In the genomic region with DNA sequence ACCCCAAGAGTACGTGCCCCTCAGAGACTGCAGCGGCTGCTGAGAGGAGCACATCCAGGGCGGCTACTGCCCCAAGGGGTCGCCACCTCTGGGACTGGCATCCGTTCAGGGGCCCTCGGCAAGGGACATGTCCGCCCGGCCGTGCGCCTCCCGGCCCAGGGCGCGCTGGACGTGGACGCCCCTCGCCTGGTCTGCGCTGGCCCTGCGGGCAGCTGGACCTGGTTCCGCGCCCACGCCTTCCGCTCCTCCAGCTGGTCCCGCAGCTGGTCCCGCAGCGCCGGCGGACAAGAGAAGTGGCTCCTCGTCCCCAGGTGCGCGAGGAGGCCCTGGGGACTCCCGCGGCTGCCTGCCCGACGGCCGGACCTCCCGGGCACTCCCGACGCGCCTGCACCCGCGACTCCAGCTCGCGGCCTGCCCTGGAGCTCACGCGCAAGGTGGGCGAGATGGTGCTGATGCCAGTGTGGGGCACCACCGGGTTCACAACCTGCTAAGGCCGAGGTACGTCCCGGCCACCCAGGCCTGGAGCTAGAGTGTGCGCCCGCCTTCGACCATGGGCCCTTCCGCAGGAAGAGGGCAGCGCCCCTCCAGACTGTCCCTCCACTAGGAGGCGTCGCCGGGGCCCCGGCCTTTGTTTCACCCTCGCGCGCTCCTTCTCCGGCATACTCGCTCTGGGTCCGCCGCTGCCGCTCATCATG, we compare ENCODE assay signal across 10 cellular contexts. TPM values are rescaled to one million over a fixed set of nuclear protein-coding genes. Genes with fewer than 3 reads are reported as not detected.
DNase-seq lines count a peak whose midpoint lies in the region; ATAC-seq, FAIRE-seq and TF ChIP-seq lines count a peak whose summit lies in the region.
"Had no signal": no experiment of that assay in that cellular context is flagged by ENCODE, and none has a peak within 500 bp of the region (broad histone marks: within the 10 kb centered on the region; RNA-seq: fewer than 3 reads in every experiment).

No MANE protein-coding gene starts in this region.

- H2BK15ac ChIP-seq in H1 (ENCODE audit: low read length) = no peak overlapping the region

- H3K27ac ChIP-seq in H1 (ENCODE audit: low read depth, low read length) (no peak overlapping the region), urinary bladder (ENCODE audit: low read depth) (no peak overlapping the region)
- no peak overlapping the region for H3K27ac ChIP-seq in naive thymus-derived CD4-positive, alpha-beta T cell (ENCODE audit: low read depth, low read length)
- H3K27ac ChIP-seq: epithelial cell of prostate had no signal

- H4K91ac ChIP-seq in H1 (replicated peaks; ENCODE audit: insufficient read length, low read length) = no peak overlapping the region

- no peak for TF ChIP-seq EP300 in H1 (IDR thresholded peaks at IDR 0.05; ENCODE audit: borderline replicate concordance in 1 of 2, low read depth in 2 of 2, low read length in 2 of 2)

- H3K4me1 ChIP-seq in H1 (replicated peaks in 1 of 4; ENCODE audit: control insufficient read depth in 3 of 4, insufficient read depth in 4 of 4, low read length in 3 of 4) (no peaks in the 10 kb centered on the region; a peak in 1 of 7 replicates), urinary bladder (ENCODE audit: insufficient read depth) (no peaks in the 10 kb centered on the region)
- peaks cover 0 to 4% of the 10 kb centered on the region in 2 donors for H3K4me1 ChIP-seq in naive thymus-derived CD4-positive, alpha-beta T cell (ENCODE audit: control insufficient read depth in 2 of 2, insufficient read depth in 2 of 2, low read length in 2 of 2)

- H3K36me3 ChIP-seq in H1 (ENCODE audit: control insufficient read depth in 2 of 4, insufficient read depth in 4 of 4, low read length in 3 of 4) = no peaks in the 10 kb centered on the region
- no peaks in the 10 kb centered on the region for H3K36me3 ChIP-seq in naive thymus-derived CD4-positive, alpha-beta T cell (ENCODE audit: control insufficient read depth in 2 of 3, insufficient read depth in 3 of 3, low read length in 3 of 3)
- no peaks in the 10 kb centered on the region for H3K36me3 ChIP-seq in urinary bladder (ENCODE audit: insufficient read depth)

- CTCF ChIA-PET in H1 (lab: Charles Lee; ENCODE audit: partially characterized antibody) = interaction anchor here (0.7 to 1.8 kb wide), 16 partner anchors 10 to 200 kb away, joined by 3 to 9 read pairs (median 4); a partner anchor contains a TSS
- CTCF ChIA-PET in naive thymus-derived CD4-positive, alpha-beta T cell (lab: Charles Lee) = interaction anchor here (0.6 to 1.3 kb wide), 3 partner anchors 9 to 76 kb away, joined by 3 to 4 read pairs (median 4); no protein-coding TSS in a partner anchor

- H3K27me3 Mint-ChIP-seq in activated T-helper 1 cell treated with anti-CD3 and anti-CD28 coated beads, Interleukin-12 subunit alpha, Interleukin-12 subunit beta, Interleukin-2, Interleukin-4 antibody, amounts not matched to agents 30 ng/mL and 10 ng/mL and 1 ng/mL, durations not matched to agents 14 hours and 24 hours and 36 hours (ENCODE audit: insufficient read depth) = peaks cover 27% of the 10 kb centered on the region
- peaks cover 0 to 52% (median 9%) of the 10 kb centered on the region in 5 donors for H3K27me3 Mint-ChIP-seq in naive thymus-derived CD4-positive, alpha-beta T cell

- peak; percentile 74 for ATAC-seq in naive thymus-derived CD4-positive, alpha-beta T cell
- ATAC-seq in GM19452 (IDR thresholded peaks at IDR 0.05; ENCODE audit: unreplicated experiment) = no peak

- no peak overlapping the region; the same call in 1 of the 2 replicates for H2AFZ ChIP-seq in H1 (ENCODE audit: low read length)

- intact Hi-C loops in activated T-helper 1 cell treated with anti-CD3 and anti-CD28 coated beads, Interleukin-12 subunit alpha, Interleukin-12 subunit beta, Interleukin-2, Interleukin-4 antibody, amounts not matched to agents 30 ng/mL and 10 ng/mL and 1 ng/mL, durations not matched to agents 14 hours and 24 hours and 36 hours (cut with micrococcal nuclease) = no loop called here
- intact Hi-C loops in naive thymus-derived CD4-positive, alpha-beta T cell (cut with micrococcal nuclease) = no loop called here

- peak overlapping the region; percentile 92; the same call in 1 of the 2 replicates for H4K8ac ChIP-seq in H1 (ENCODE audit: extremely low read depth, insufficient read depth, low read length)

- no peaks in the 10 kb centered on the region for H3K79me1 ChIP-seq in H1 (ENCODE audit: low read depth, low read length)

- H3K9me3 ChIP-seq in H1 (ENCODE audit: insufficient read depth in 2 of 2, low read depth in 1 of 2, low read length in 1 of 2) = peaks cover 4 to 9% of the 10 kb centered on the region in 2 experiments; a peak in 2 of 4 replicates
- H3K9me3 ChIP-seq in naive thymus-derived CD4-positive, alpha-beta T cell (ENCODE audit: control insufficient read depth in 2 of 3, low read length in 3 of 3) = no peaks in the 10 kb centered on the region

- DNase-seq in activated T-helper 1 cell treated with Interleukin-2 at 50 U/mL for 16 hours (ENCODE audit: low read depth) (peak; percentile 21), H1 (ENCODE audit: low read depth in 1 of 2, low spot score in 2 of 2) (peak in 1 of 2 experiments; percentile 82), NCI-H2171 (lab: John Stamatoyannopoulos, UW) (no peak), occipital lobe (lab: John Stamatoyannopoulos, UW) (no peak)
- no peak for DNase-seq in activated T-helper 1 cell treated with anti-CD3 and anti-CD28 coated beads, Interleukin-12 subunit alpha, Interleukin-12 subunit beta, Interleukin-2, Interleukin-4 antibody, amounts not matched to agents 30 ng/mL and 10 ng/mL and 1 ng/mL, durations not matched to agents 14 hours and 24 hours and 36 hours (ENCODE audit: low spot score)
- DNase-seq in naive thymus-derived CD4-positive, alpha-beta T cell = peak in 1 of 9 donors; percentile 16
- DNase-seq: NCI-H2081 had no signal

- no peak overlapping the region for H3K23ac ChIP-seq in H1 (ENCODE audit: insufficient read length)

- H2BK5ac ChIP-seq in H1 (ENCODE audit: low read depth, low read length) = no peak overlapping the region

- H3K4ac ChIP-seq in H1 (replicated peaks; ENCODE audit: insufficient read length, low read depth, low read length) = no peak overlapping the region

- no peak overlapping the region for H3K27ac Mint-ChIP-seq in activated T-helper 1 cell treated with anti-CD3 and anti-CD28 coated beads, Interleukin-12 subunit alpha, Interleukin-12 subunit beta, Interleukin-2, Interleukin-4 antibody, amounts not matched to agents 30 ng/mL and 10 ng/mL and 1 ng/mL, durations not matched to agents 14 hours and 24 hours and 36 hours
- peak overlapping the region in 1 of 9 donors; percentile 9 for H3K27ac Mint-ChIP-seq in naive thymus-derived CD4-positive, alpha-beta T cell

- H2BK12ac ChIP-seq in H1 (ENCODE audit: low read depth, low read length) = 0 out of 2 replicates have a peak overlapping the region, but pooled peaks have one; percentile 50

- no peaks in the 10 kb centered on the region for H3K23me2 ChIP-seq in H1 (ENCODE audit: low read depth, low read length)

- H3K18ac ChIP-seq in H1 (ENCODE audit: extremely low read depth, low read length) = peak overlapping the region; percentile 60

- H3K79me2 ChIP-seq in H1 (ENCODE audit: control insufficient read depth in 1 of 2, insufficient read depth in 2 of 2, low read length in 2 of 2) = no peaks in the 10 kb centered on the region

- WGBS in H1 (ENCODE audit: extremely low coverage in 1 of 2, insufficient coverage in 1 of 2, insufficient read length in 1 of 2, insufficient replicate concordance in 2 of 2, low coverage in 1 of 2, low lambda C conversion rate in 2 of 2, missing lambda C conversion rate in 1 of 2), 2 experiments = 86% methylated on average over 42 of the region's 67 CpGs; no CpG with 5 or more reads in 1 of the 2 experiments
- WGBS in urinary bladder = 29% methylated on average over 67 of the region's 67 CpGs

- peaks cover 4% of the 10 kb centered on the region for H3K4me1 Mint-ChIP-seq in activated T-helper 1 cell treated with anti-CD3 and anti-CD28 coated beads, Interleukin-12 subunit alpha, Interleukin-12 subunit beta, Interleukin-2, Interleukin-4 antibody, amounts not matched to agents 30 ng/mL and 10 ng/mL and 1 ng/mL, durations not matched to agents 14 hours and 24 hours and 36 hours (ENCODE audit: low read depth)
- peaks cover 0 to 8% (median 4%) of the 10 kb centered on the region in 7 donors for H3K4me1 Mint-ChIP-seq in naive thymus-derived CD4-positive, alpha-beta T cell

- no peak overlapping the region for H4K5ac ChIP-seq in H1 (ENCODE audit: insufficient read length, low read depth, low read length)

- H3K36me3 Mint-ChIP-seq in activated T-helper 1 cell treated with anti-CD3 and anti-CD28 coated beads, Interleukin-12 subunit alpha, Interleukin-12 subunit beta, Interleukin-2, Interleukin-4 antibody, amounts not matched to agents 30 ng/mL and 10 ng/mL and 1 ng/mL, durations not matched to agents 14 hours and 24 hours and 36 hours (ENCODE audit: low read depth) = no peaks in the 10 kb centered on the region
- peaks cover 5 to 11% (median 5%) of the 10 kb centered on the region in 5 donors for H3K36me3 Mint-ChIP-seq in naive thymus-derived CD4-positive, alpha-beta T cell

- no peak overlapping the region for H3K56ac ChIP-seq in H1 (replicated peaks; ENCODE audit: insufficient read length, low read depth, low read length)

- H3K4me2 ChIP-seq in H1 (ENCODE audit: insufficient read depth in 1 of 2, low read depth in 2 of 2, low read length in 2 of 2) = peak overlapping the region; percentile 31 to 34

- H3K14ac ChIP-seq in H1 (ENCODE audit: insufficient read length) = no peak overlapping the region

- H3K4me3 Mint-ChIP-seq in activated T-helper 1 cell treated with anti-CD3 and anti-CD28 coated beads, Interleukin-12 subunit alpha, Interleukin-12 subunit beta, Interleukin-2, Interleukin-4 antibody, amounts not matched to agents 30 ng/mL and 10 ng/mL and 1 ng/mL, durations not matched to agents 14 hours and 24 hours and 36 hours = no peak overlapping the region
- H3K4me3 Mint-ChIP-seq in naive thymus-derived CD4-positive, alpha-beta T cell = peak overlapping the region in 8 of 10 donors; percentile 34 to 74 (median 58)

- TF ChIP-seq CTCF in H1 (IDR thresholded peaks at IDR 0.05; ENCODE audit: control extremely low read depth in 1 of 3, insufficient read depth in 1 of 3, low read depth in 1 of 3, low read length in 3 of 3) = peak; percentile 48 to 59 (median 53)

- H3K9me3 Mint-ChIP-seq in activated T-helper 1 cell treated with anti-CD3 and anti-CD28 coated beads, Interleukin-12 subunit alpha, Interleukin-12 subunit beta, Interleukin-2, Interleukin-4 antibody, amounts not matched to agents 30 ng/mL and 10 ng/mL and 1 ng/mL, durations not matched to agents 14 hours and 24 hours and 36 hours = peaks cover 7% of the 10 kb centered on the region
- peaks cover 3 to 10% (median 6%) of the 10 kb centered on the region in 11 donors for H3K9me3 Mint-ChIP-seq in naive thymus-derived CD4-positive, alpha-beta T cell

- peaks cover 0 to 4% (median 0%) of the 10 kb centered on the region in 4 experiments; a peak in 2 of 7 replicates for H3K27me3 ChIP-seq in H1 (replicated peaks in 1 of 4; ENCODE audit: control insufficient read depth in 3 of 4, extremely low read depth in 1 of 4, insufficient read depth in 3 of 4, low read length in 3 of 4)
- H3K27me3 ChIP-seq in naive thymus-derived CD4-positive, alpha-beta T cell (ENCODE audit: control insufficient read depth in 2 of 2, insufficient read depth in 2 of 2, low read length in 2 of 2) = no peaks in the 10 kb centered on the region

- no peak overlapping the region for H2BK20ac ChIP-seq in H1 (ENCODE audit: low read length)

- no peak for FAIRE-seq in H1 (lab: Jason Lieb, UNC)

- peak; percentile 11 to 39; a peak in 3 of 4 replicates for TF ChIP-seq RAD21 in H1 (IDR thresholded peaks at IDR 0.05 in 1 of 2, conservative IDR thresholded peaks at IDR 0.05 in 1 of 2; ENCODE audit: low read depth in 2 of 2, low read length in 2 of 2)

- no peak overlapping the region for H2BK120ac ChIP-seq in H1 (replicated peaks; ENCODE audit: low read depth, low read length)

- no peaks in the 10 kb centered on the region for H4K20me1 ChIP-seq in H1 (replicated peaks in 1 of 2; ENCODE audit: control insufficient read depth in 1 of 2, insufficient read depth in 2 of 2, low read length in 2 of 2)

- H2AK5ac ChIP-seq in H1 (ENCODE audit: low read depth, low read length) = no peak overlapping the region

- H3K4me3 ChIP-seq in H1 (ENCODE audit: extremely low read depth in 1 of 4, insufficient read depth in 2 of 4, low read depth in 3 of 4, low read length in 4 of 4) = no peak overlapping the region
- peak overlapping the region; percentile 50 for H3K4me3 ChIP-seq in naive thymus-derived CD4-positive, alpha-beta T cell (ENCODE audit: low read length)
- peak overlapping the region; percentile 24 for H3K4me3 ChIP-seq in urinary bladder (ENCODE audit: low read depth, low read length)

- no peak overlapping the region for H3K9ac ChIP-seq in H1 (replicated peaks in 1 of 4; ENCODE audit: extremely low read depth in 1 of 4, low read depth in 3 of 4, low read length in 3 of 4)

- TF ChIP-seq POLR2A in H1 (IDR thresholded peaks at IDR 0.05; ENCODE audit: control extremely low read depth in 1 of 2, low read depth in 2 of 2, low read length in 2 of 2) = no peak

- POLR2A ChIA-PET in H1 (lab: Charles Lee; ENCODE audit: partially characterized antibody) = no interaction called here
- POLR2A ChIA-PET in naive thymus-derived CD4-positive, alpha-beta T cell (lab: Charles Lee) = interaction anchor here (0.6 to 1.5 kb wide), 6 partner anchors 20 to 200 kb away, joined by 3 to 5 read pairs (median 4); a partner anchor contains a TSS

RNA-seq across cellular contexts. Expression of a gene that starts 14.4 kb away (rescaled TPM):
- not detected in 2 replicates for total RNA-seq in activated T-helper 1 cell treated with anti-CD3 and anti-CD28 coated beads, Interleukin-12 subunit alpha, Interleukin-12 subunit beta, Interleukin-2, Interleukin-4 antibody, amounts not matched to agents 30 ng/mL and 10 ng/mL and 1 ng/mL, durations not matched to agents 14 hours and 24 hours and 36 hours
- not detected in 2 replicates for total RNA-seq in H1 (2021; fragmentation: NEBNext Ultra II Directional; extraction: Animal tissue kit (Norgen Biotek cat#: 25700))
- polyA plus RNA-seq in H1 (2011; rRNA removed) (not detected in 2 replicates), urinary bladder (not detected)
- polyA plus RNA-seq in H1 (2011; cell fraction: cytosol; rRNA removed) = not detected
- not detected for polyA plus RNA-seq in H1 (2011; cell fraction: nucleus; rRNA removed)
- polyA plus RNA-seq in H1 (2012, experiment 1 of 2) = not detected in 4 replicates
- polyA plus RNA-seq in H1 (2012, experiment 2 of 2) = not detected
- polyA plus RNA-seq in H1 (2013, experiment 1 of 2) = not detected
- polyA plus RNA-seq in H1 (2013, experiment 2 of 2) = not detected
- polyA minus RNA-seq in H1 (2011; rRNA and poly(A)+ RNA removed) = not detected in 2 replicates
- not detected for polyA minus RNA-seq in H1 (2011; cell fraction: cytosol; rRNA and poly(A)+ RNA removed)
- not detected for polyA minus RNA-seq in H1 (2011; cell fraction: nucleus; rRNA and poly(A)+ RNA removed)
- 1 to 10 TPM in 1 of 5 experiments, not detected in 4; 2.5 TPM for total RNA-seq in naive thymus-derived CD4-positive, alpha-beta T cell
- polyA plus RNA-seq in naive thymus-derived CD4-positive, alpha-beta T cell = not detected
- total RNA-seq in urinary bladder (not detected), occipital lobe (not detected)

RNA-seq across cellular contexts. Expression of a gene that starts 45.1 kb away (rescaled TPM):
- total RNA-seq in activated T-helper 1 cell treated with anti-CD3 and anti-CD28 coated beads, Interleukin-12 subunit alpha, Interleukin-12 subunit beta, Interleukin-2, Interleukin-4 antibody, amounts not matched to agents 30 ng/mL and 10 ng/mL and 1 ng/mL, durations not matched to agents 14 hours and 24 hours and 36 hours = 0.21 and 0.22 TPM in 2 replicates
- 0.37 and 0.44 TPM in 2 replicates for total RNA-seq in H1 (2021; fragmentation: NEBNext Ultra II Directional; extraction: Animal tissue kit (Norgen Biotek cat#: 25700))
- polyA plus RNA-seq in H1 (2011; rRNA removed) (0.14 and 0.30 TPM in 2 replicates), urinary bladder (4.3 TPM)
- polyA plus RNA-seq in H1 (2011; cell fraction: cytosol; rRNA removed) = 0.18 TPM
- 0.40 TPM for polyA plus RNA-seq in H1 (2011; cell fraction: nucleus; rRNA removed)
- polyA plus RNA-seq in H1 (2012, experiment 1 of 2) = 0.08 to 0.13 TPM in 2 of 4 replicates, not detected in the others
- polyA plus RNA-seq in H1 (2012, experiment 2 of 2) = 0.10 TPM
- polyA plus RNA-seq in H1 (2013, experiment 1 of 2) = 0.02 TPM
- polyA plus RNA-seq in H1 (2013, experiment 2 of 2) = 0.07 TPM
- 0.32 and 0.41 TPM in 2 replicates for polyA minus RNA-seq in H1 (2011; rRNA and poly(A)+ RNA removed)
- not detected for polyA minus RNA-seq in H1 (2011; cell fraction: cytosol; rRNA and poly(A)+ RNA removed)
- polyA minus RNA-seq in H1 (2011; cell fraction: nucleus; rRNA and poly(A)+ RNA removed) = 0.20 TPM
- under 1 TPM in 4 of 5 experiments, not detected in 1; 0.07 to 0.24 (median 0.18) TPM for total RNA-seq in naive thymus-derived CD4-positive, alpha-beta T cell
- polyA plus RNA-seq in naive thymus-derived CD4-positive, alpha-beta T cell = under 1 TPM; 0.24 to 0.27 TPM
- total RNA-seq in urinary bladder (5.7 TPM), occipital lobe (0.94 TPM)

RNA-seq across cellular contexts. Expression of a gene that starts 52.3 kb away (rescaled TPM):
- 0.13 and 0.29 TPM in 2 replicates for total RNA-seq in activated T-helper 1 cell treated with anti-CD3 and anti-CD28 coated beads, Interleukin-12 subunit alpha, Interleukin-12 subunit beta, Interleukin-2, Interleukin-4 antibody, amounts not matched to agents 30 ng/mL and 10 ng/mL and 1 ng/mL, durations not matched to agents 14 hours and 24 hours and 36 hours
- total RNA-seq in H1 (2021; fragmentation: NEBNext Ultra II Directional; extraction: Animal tissue kit (Norgen Biotek cat#: 25700)) = 2.0 and 2.4 TPM in 2 replicates
- polyA plus RNA-seq in H1 (2011; rRNA removed) = 0.77 and 1.2 TPM in 2 replicates
- polyA plus RNA-seq in H1 (2011; cell fraction: cytosol; rRNA removed) = 0.94 TPM
- 1.2 TPM for polyA plus RNA-seq in H1 (2011; cell fraction: nucleus; rRNA removed)
- 1.1 to 1.6 TPM (median 1.2 TPM) in 4 replicates for polyA plus RNA-seq in H1 (2012, experiment 1 of 2)
- 0.60 TPM for polyA plus RNA-seq in H1 (2012, experiment 2 of 2)
- 1.4 TPM for polyA plus RNA-seq in H1 (2013, experiment 1 of 2)
- polyA plus RNA-seq in H1 (2013, experiment 2 of 2) = 1.6 TPM
- polyA minus RNA-seq in H1 (2011; rRNA and poly(A)+ RNA removed) = 1.00 and 1.1 TPM in 2 replicates
- polyA minus RNA-seq in H1 (2011; cell fraction: cytosol; rRNA and poly(A)+ RNA removed) = 0.73 TPM
- polyA minus RNA-seq in H1 (2011; cell fraction: nucleus; rRNA and poly(A)+ RNA removed) = 2.2 TPM
- 1 to 10 TPM in 2 of 5 experiments, under 1 TPM in 3; 0.10 to 1.4 (median 0.46) TPM for total RNA-seq in naive thymus-derived CD4-positive, alpha-beta T cell
- under 1 TPM; 0.20 to 0.89 TPM for polyA plus RNA-seq in naive thymus-derived CD4-positive, alpha-beta T cell
- 1.9 TPM for total RNA-seq in urinary bladder
- 0.62 TPM for polyA plus RNA-seq in urinary bladder
- total RNA-seq in occipital lobe = 2.2 TPM

Comparison
In these comparisons a context has a peak if more than half of its experiments do, and no peak if none do; other contexts are left out.
1. H3K4me3 ChIP-seq: peak in naive thymus-derived CD4-positive, alpha-beta T cell (single experiment) and urinary bladder (single experiment); none in H1 (0 of 4).